ENCODE assay signal across 19 cellular contexts in the genomic region with DNA sequence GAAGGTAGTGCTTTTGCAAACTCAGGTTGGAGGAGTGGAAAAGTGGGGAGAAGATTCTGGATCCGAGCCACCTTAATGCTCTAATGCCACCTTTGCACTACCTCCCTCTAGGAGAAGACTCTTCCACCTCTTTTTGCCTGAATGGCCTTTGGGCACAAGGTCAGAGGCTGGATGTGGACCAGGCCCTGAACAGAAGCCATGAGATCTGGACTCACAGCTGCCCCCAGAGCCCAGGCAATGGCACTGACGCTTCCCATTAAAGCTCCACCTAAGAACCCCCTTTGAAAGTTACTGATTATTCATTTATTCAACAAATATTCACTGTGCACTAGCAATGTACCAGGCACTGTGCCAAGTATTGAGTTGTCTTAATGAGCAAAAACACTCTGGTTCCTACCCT. TPM values are rescaled to one million over a fixed set of nuclear protein-coding genes. Genes with fewer than 3 reads are reported as not detected.
DNase-seq lines count a peak whose midpoint lies in the region; ATAC-seq and TF ChIP-seq lines count a peak whose summit lies in the region.
"Had no signal": no experiment of that assay in that cellular context is flagged by ENCODE, and none has a peak within 500 bp of the region (broad histone marks: within the 10 kb centered on the region; RNA-seq: fewer than 3 reads in every experiment).

No MANE protein-coding gene starts in this region.

- peaks cover 11% of the 10 kb centered on the region for H3K4me1 Mint-ChIP-seq in endodermal cell

- H3K9me3 Mint-ChIP-seq in endodermal cell, result no peaks in the 10 kb centered on the region
- H3K9me3 Mint-ChIP-seq: activated naive CD8-positive, alpha-beta T cell treated with anti-CD3 and anti-CD28 coated beads, Interleukin-2, amount 10 ng/mL, durations not matched to agents 7 days and 5 days; activated T-cell treated with anti-CD3 and anti-CD28 coated beads, Interleukin-2, amount 50 U/mL, for 4 hours; CD4-positive, alpha-beta T cell; naive thymus-derived CD4-positive, alpha-beta T cell; type B pancreatic cell had no signal

- H3K27me3 Mint-ChIP-seq in endodermal cell (ENCODE audit: insufficient read depth), result no peaks in the 10 kb centered on the region
- H3K27me3 Mint-ChIP-seq: CD4-positive, alpha-beta T cell; type B pancreatic cell had no signal

- H3K27me3 ChIP-seq in A673 (replicated peaks; ENCODE audit: insufficient read depth, low read depth, low read length, poor library complexity) (no peaks in the 10 kb centered on the region), Karpas-422 (ENCODE audit: low read length) (no peaks in the 10 kb centered on the region), endodermal cell (ENCODE audit: control insufficient read depth, insufficient read depth, low read length, poor library complexity, severe bottlenecking) (no peaks in the 10 kb centered on the region), foreskin keratinocyte (no peaks in the 10 kb centered on the region)
- H3K27me3 ChIP-seq in effector memory CD4-positive, alpha-beta T cell (replicated peaks; ENCODE audit: control insufficient read depth, insufficient read depth, low read length, poor library complexity, severe bottlenecking), result no peaks in the 10 kb centered on the region
- H3K27me3 ChIP-seq: SJCRH30 had no signal

- BruUV-seq in A673 (replicated peaks; lab: Mats Ljungman, UMichigan), result no TSS peak

- H3K27ac ChIP-seq in A673 (ENCODE audit: low read depth, low read length, poor library complexity, severe bottlenecking), result no peak overlapping the region
- H3K27ac ChIP-seq in Karpas-422 (ENCODE audit: low read length), result no peak overlapping the region
- no peak overlapping the region for H3K27ac ChIP-seq in endodermal cell (ENCODE audit: low read depth, low read length)
- no peak overlapping the region for H3K27ac ChIP-seq in foreskin keratinocyte
- H3K27ac ChIP-seq in effector memory CD4-positive, alpha-beta T cell (ENCODE audit: insufficient read depth, low read length, poor library complexity, severe bottlenecking), result no peak overlapping the region
- H3K27ac ChIP-seq: lower lobe of right lung, prostate gland, SJCRH30 had no signal

- ATAC-seq in foreskin keratinocyte, result no peak
- ATAC-seq: activated T-cell treated with anti-CD3 and anti-CD28 coated beads, Interleukin-2, amount 50 U/mL, for 4 hours had no signal

- H3K79me2 ChIP-seq in Karpas-422 (ENCODE audit: low read length), result no peaks in the 10 kb centered on the region

- H3K9ac ChIP-seq in Karpas-422 (ENCODE audit: low read length) (peak overlapping the region; percentile 46; the same call in 1 of the 2 replicates), endodermal cell (ENCODE audit: extremely low read depth, low read length, poor library complexity, severe bottlenecking) (no peak overlapping the region)

- H3K4me3 ChIP-seq in A673 (ENCODE audit: low read depth, low read length, poor library complexity, severe bottlenecking) (no peak overlapping the region), Karpas-422 (ENCODE audit: low read length) (no peak overlapping the region), endodermal cell (ENCODE audit: low read length) (no peak overlapping the region)
- H3K4me3 ChIP-seq in effector memory CD4-positive, alpha-beta T cell (ENCODE audit: insufficient read depth, low read depth, low read length, poor library complexity, severe bottlenecking), result no peak overlapping the region
- H3K4me3 ChIP-seq: lower lobe of right lung, prostate gland, SJCRH30 had no signal

- 82% methylated on average over 2 of the region's 2 CpGs; no CpG with 5 or more reads in 1 of the 2 experiments for WGBS in endodermal cell (ENCODE audit: insufficient coverage in 1 of 2, insufficient read length in 1 of 2), 2 experiments

- H3K4me1 ChIP-seq in A673 (ENCODE audit: insufficient read depth, low read length, poor library complexity, severe bottlenecking) (no peaks in the 10 kb centered on the region), Karpas-422 (ENCODE audit: low read length) (no peaks in the 10 kb centered on the region), endodermal cell (ENCODE audit: control insufficient read depth, insufficient read depth, low read length) (peaks cover 5% of the 10 kb centered on the region), foreskin keratinocyte (no peaks in the 10 kb centered on the region)
- H3K4me1 ChIP-seq in effector memory CD4-positive, alpha-beta T cell (ENCODE audit: control insufficient read depth, insufficient read depth, low read length, poor library complexity, severe bottlenecking), result peaks cover under 1% of the 10 kb centered on the region
- H3K4me1 ChIP-seq: prostate gland, SJCRH30 had no signal

- no peak overlapping the region for H3K4me2 ChIP-seq in Karpas-422 (ENCODE audit: low read depth, low read length, poor library complexity, severe bottlenecking)

- no peak overlapping the region for H3K4me3 Mint-ChIP-seq in endodermal cell
- H3K4me3 Mint-ChIP-seq: activated naive CD8-positive, alpha-beta T cell treated with anti-CD3 and anti-CD28 coated beads, Interleukin-2, amount 10 ng/mL, durations not matched to agents 7 days and 5 days; activated T-cell treated with anti-CD3 and anti-CD28 coated beads, Interleukin-2, amount 50 U/mL, for 4 hours; type B pancreatic cell had no signal

- TF ChIP-seq CTCF in A673 (conservative IDR thresholded peaks at IDR 0.05; ENCODE audit: low read depth, low read length) (0 out of 2 replicates have a peak, but pooled peaks have one; percentile 12), endodermal cell (conservative IDR thresholded peaks at IDR 0.05) (no peak), foreskin keratinocyte (conservative IDR thresholded peaks at IDR 0.05) (no peak)

- CTCF ChIA-PET in A673 (lab: Charles Lee), result interaction anchor here (0.6 to 1.0 kb wide), 3 partner anchors 54 to 83 kb away, joined by 3 to 5 read pairs (median 3); partner anchors contain the start of genes TP53 and WRAP53

- H3K9me3 ChIP-seq in A673 (ENCODE audit: low read depth, low read length, poor library complexity, severe bottlenecking), result no peaks in the 10 kb centered on the region
- H3K9me3 ChIP-seq in Karpas-422 (ENCODE audit: low read length), result no peaks in the 10 kb centered on the region
- no peaks in the 10 kb centered on the region for H3K9me3 ChIP-seq in endodermal cell (ENCODE audit: control insufficient read depth, low read length)
- H3K9me3 ChIP-seq in effector memory CD4-positive, alpha-beta T cell (ENCODE audit: control insufficient read depth, low read length), result no peaks in the 10 kb centered on the region
- H3K9me3 ChIP-seq: lower lobe of right lung, prostate gland, SJCRH30 had no signal

- POLR2A ChIA-PET in A673 (lab: Charles Lee; ENCODE audit: low non-redundant PET), result no interaction called here

- H3K9me2 ChIP-seq in Karpas-422 (replicated peaks; ENCODE audit: insufficient read depth, low read length), result no peaks in the 10 kb centered on the region

- 0 out of 2 replicates have a peak overlapping the region, but pooled peaks have one; percentile 47 for H2AFZ ChIP-seq in Karpas-422 (ENCODE audit: low read length)

- no peaks in the 10 kb centered on the region for H3K36me3 Mint-ChIP-seq in endodermal cell (ENCODE audit: low read depth)
- H3K36me3 Mint-ChIP-seq: activated naive CD8-positive, alpha-beta T cell treated with anti-CD3 and anti-CD28 coated beads, Interleukin-2, amount 10 ng/mL, durations not matched to agents 7 days and 5 days; naive thymus-derived CD4-positive, alpha-beta T cell; type B pancreatic cell had no signal

- no peak overlapping the region for H3K27ac Mint-ChIP-seq in endodermal cell
- H3K27ac Mint-ChIP-seq: activated naive CD8-positive, alpha-beta T cell treated with anti-CD3 and anti-CD28 coated beads, Interleukin-2, amount 10 ng/mL, durations not matched to agents 7 days and 5 days; CD4-positive, alpha-beta T cell; type B pancreatic cell had no signal

- DNase-seq in A673 (ENCODE audit: low spot score), result peak; percentile 36
- DNase-seq in Karpas-422, result peak; percentile 52
- peak; percentile 69 for DNase-seq in endodermal cell
- no peak for DNase-seq in medulla oblongata (ENCODE audit: extremely low spot score)
- DNase-seq in foreskin keratinocyte, result no peak
- no peak for DNase-seq in effector memory CD4-positive, alpha-beta T cell
- DNase-seq: activated CD4-positive, alpha-beta T cell treated with anti-CD3 and anti-CD28 coated beads, Interleukin-2, amount 50 U/mL, for 4 hours; activated naive CD8-positive, alpha-beta T cell treated with anti-CD3 and anti-CD28 coated beads, Interleukin-2, amount 10 ng/mL, durations not matched to agents 7 days and 5 days; activated T-cell treated with anti-CD3 and anti-CD28 coated beads, Interleukin-2, amount 50 U/mL, for 4 hours; NCI-H2029; NCI-H510A had no signal

- no peaks in the 10 kb centered on the region for H4K20me1 ChIP-seq in Karpas-422 (ENCODE audit: insufficient read depth, low read depth, low read length)

- intact Hi-C loops in A673 (cut with micrococcal nuclease; ENCODE audit: unreplicated experiment), result no loop called here

- H3K36me3 ChIP-seq in A673 (ENCODE audit: insufficient read depth, low read length, poor library complexity, severe bottlenecking), result no peaks in the 10 kb centered on the region
- H3K36me3 ChIP-seq in Karpas-422 (ENCODE audit: insufficient read depth, low read length), result no peaks in the 10 kb centered on the region
- H3K36me3 ChIP-seq in endodermal cell (ENCODE audit: control insufficient read depth, insufficient read depth, low read length), result no peaks in the 10 kb centered on the region
- H3K36me3 ChIP-seq in effector memory CD4-positive, alpha-beta T cell (ENCODE audit: control insufficient read depth, insufficient read depth, low read length), result no peaks in the 10 kb centered on the region
- H3K36me3 ChIP-seq: lower lobe of right lung, prostate gland, SJCRH30 had no signal

RNA-seq across cellular contexts. Expression of gene SHBG, which starts 3.2 kb away (rescaled TPM):
- total RNA-seq in A673 (2021) (0.33 TPM in 1 of 2 replicates, not detected in the other), endodermal cell (1 to 10 TPM in 1 of 2 donors, under 1 TPM in 1; 0.77 to 1.9 TPM), foreskin keratinocyte (not detected in 2 replicates)
- total RNA-seq in Karpas-422 (2014; rRNA removed; shearing (Covaris generic); ENCODE audit: low replicate concordance), result 0.58 and 1.2 TPM in 2 replicates
- 0.68 TPM for polyA plus RNA-seq in endodermal cell (2013, experiment 1 of 2)
- 1.0 TPM for polyA plus RNA-seq in endodermal cell (2013, experiment 2 of 2)
- 0.19 and 0.32 TPM in 2 replicates for polyA plus RNA-seq in foreskin keratinocyte
- total RNA-seq: activated naive CD8-positive, alpha-beta T cell treated with anti-CD3 and anti-CD28 coated beads, Interleukin-2, amount 10 ng/mL, durations not matched to agents 7 days and 5 days; activated T-cell treated with anti-CD3 and anti-CD28 coated beads, Interleukin-2, amount 50 U/mL, for 4 hours; CD4-positive, alpha-beta T cell; frontal cortex; lower lobe of right lung; naive thymus-derived CD4-positive, alpha-beta T cell had no signal
- polyA plus RNA-seq: naive thymus-derived CD4-positive, alpha-beta T cell had no signal

RNA-seq across cellular contexts. Expression of gene SAT2, which starts 5.5 kb away (rescaled TPM):
- total RNA-seq in A673 (2021) (61.7 and 79.3 TPM in 2 replicates), endodermal cell (100 to 1,000 TPM in 1 of 2 donors, 10 to 100 TPM in 1; 82.7 to 103 TPM), foreskin keratinocyte (33.4 and 36.2 TPM in 2 replicates)
- total RNA-seq in Karpas-422 (2014; rRNA removed; shearing (Covaris generic); ENCODE audit: low replicate concordance), result 36.0 and 55.0 TPM in 2 replicates
- polyA plus RNA-seq in endodermal cell (2013, experiment 1 of 2), result 82.9 TPM
- 80.2 TPM for polyA plus RNA-seq in endodermal cell (2013, experiment 2 of 2)
- 53.4 and 60.3 TPM in 2 replicates for polyA plus RNA-seq in foreskin keratinocyte

RNA-seq across cellular contexts. Expression of gene ATP1B2, which starts 17.6 kb away (rescaled TPM):
- total RNA-seq in A673 (2021) (3.5 and 5.9 TPM in 2 replicates), endodermal cell (1 to 10 TPM; 6.4 to 7.5 TPM), foreskin keratinocyte (not detected in 2 replicates)
- not detected in 2 replicates for total RNA-seq in Karpas-422 (2014; rRNA removed; shearing (Covaris generic); ENCODE audit: low replicate concordance)
- 38.5 TPM for polyA plus RNA-seq in endodermal cell (2013, experiment 1 of 2)
- polyA plus RNA-seq in endodermal cell (2013, experiment 2 of 2), result 30.5 TPM
- polyA plus RNA-seq in foreskin keratinocyte, result not detected in 2 replicates
- total RNA-seq: Daoy had no signal
- polyA plus RNA-seq: naive thymus-derived CD4-positive, alpha-beta T cell had no signal

RNA-seq across cellular contexts. Expression of gene FXR2, which starts 18.4 kb away (rescaled TPM):
- 101 TPM in 2 replicates for total RNA-seq in A673 (2021)
- 40.5 and 42.3 TPM in 2 replicates for total RNA-seq in Karpas-422 (2014; rRNA removed; shearing (Covaris generic); ENCODE audit: low replicate concordance)
- 10 to 100 TPM; 52.1 to 53.9 TPM for total RNA-seq in endodermal cell
- polyA plus RNA-seq in endodermal cell (2013, experiment 1 of 2), result 43.0 TPM
- polyA plus RNA-seq in endodermal cell (2013, experiment 2 of 2), result 41.9 TPM
- 44.8 and 46.8 TPM in 2 replicates for total RNA-seq in foreskin keratinocyte
- 37.0 and 39.4 TPM in 2 replicates for polyA plus RNA-seq in foreskin keratinocyte

RNA-seq across cellular contexts. Expression of gene SOX15, which starts 43.2 kb away (rescaled TPM):
- total RNA-seq in A673 (2021) (0.87 and 1.3 TPM in 2 replicates), endodermal cell (1 to 10 TPM; 6.4 to 7.3 TPM), foreskin keratinocyte (176 and 179 TPM in 2 replicates)
- 1.2 and 1.6 TPM in 2 replicates for total RNA-seq in Karpas-422 (2014; rRNA removed; shearing (Covaris generic); ENCODE audit: low replicate concordance)
- polyA plus RNA-seq in endodermal cell (2013, experiment 1 of 2), result 1.1 TPM
- 1.0 TPM for polyA plus RNA-seq in endodermal cell (2013, experiment 2 of 2)
- 263 and 273 TPM in 2 replicates for polyA plus RNA-seq in foreskin keratinocyte
- polyA plus RNA-seq: naive thymus-derived CD4-positive, alpha-beta T cell had no signal

Comparison
In these comparisons a context has a peak if more than half of its experiments do, and no peak if none do; other contexts are left out.
1. DNase-seq: peak in A673 (single experiment), Karpas-422 (single experiment) and endodermal cell (single experiment); none in medulla oblongata (single experiment), foreskin keratinocyte (0 of 2) and effector memory CD4-positive, alpha-beta T cell (0 of 3).